Comparison of ENCODE assay signal across 8 cellular contexts in genomic region chr7:112449902-112450806, GRCh38. TPM values are rescaled to one million over a fixed set of nuclear protein-coding genes. Genes with fewer than 3 reads are reported as not detected.
DNase-seq lines count a peak whose midpoint lies in the region; ATAC-seq and TF ChIP-seq lines count a peak whose summit lies in the region.

IFRD1 (plus strand) TSS chr7:112450460; CDS start chr7:112450689, 229 bp downstream.

- peaks cover 28% of the 10 kb centered on the region for H3K4me1 Mint-ChIP-seq in activated T-helper 17 cell treated with anti-CD3 and anti-CD28 coated beads, Interleukin-2, amount 50 U/mL, for 72 hours
- peaks cover 24 to 54% (median 45%) of the 10 kb centered on the region in 7 donors for H3K4me1 Mint-ChIP-seq in naive thymus-derived CD4-positive, alpha-beta T cell
- H3K4me1 Mint-ChIP-seq in stimulated activated naive B cell treated with anti-CD40 and anti-IgM and Interleukin-4, amounts not matched to agents 10 μg/mL and 1 μg/mL and 100 μg/mL, for 72 hours = peaks cover 18 to 28% of the 10 kb centered on the region in 2 donors

- H3K27ac Mint-ChIP-seq in activated T-helper 17 cell treated with anti-CD3 and anti-CD28 coated beads, Interleukin-2, amount 50 U/mL, for 72 hours = peak within 1 kb of the TSS; percentile 98
- H3K27ac Mint-ChIP-seq in naive thymus-derived CD4-positive, alpha-beta T cell = peak within 1 kb of the TSS; percentile 89 to 99 (median 99)
- H3K27ac Mint-ChIP-seq in stimulated activated naive B cell treated with anti-CD40 and anti-IgM and Interleukin-4, amounts not matched to agents 10 μg/mL and 1 μg/mL and 100 μg/mL, for 72 hours = peak within 1 kb of the TSS; percentile 100

- ATAC-seq in activated T-helper 17 cell treated with anti-CD3 and anti-CD28 coated beads, Interleukin-2, amount 50 U/mL, for 72 hours (replicated peaks) = peak; percentile 79
- peak; percentile 92 for ATAC-seq in naive thymus-derived CD4-positive, alpha-beta T cell
- peak; percentile 78 to 81 for ATAC-seq in stimulated activated naive B cell treated with anti-CD40 and anti-IgM and Interleukin-4, amounts not matched to agents 10 μg/mL and 1 μg/mL and 100 μg/mL, for 72 hours (replicated peaks)

- no peaks in the 10 kb centered on the region for H3K9me3 ChIP-seq in naive thymus-derived CD4-positive, alpha-beta T cell (ENCODE audit: control insufficient read depth in 2 of 3, low read length in 3 of 3)

- no peaks in the 10 kb centered on the region for H3K9me3 Mint-ChIP-seq in activated T-helper 17 cell treated with anti-CD3 and anti-CD28 coated beads, Interleukin-2, amount 50 U/mL, for 72 hours
- peaks cover 0 to 7% (median 0%) of the 10 kb centered on the region in 11 donors for H3K9me3 Mint-ChIP-seq in naive thymus-derived CD4-positive, alpha-beta T cell
- no peaks in the 10 kb centered on the region for H3K9me3 Mint-ChIP-seq in stimulated activated naive B cell treated with anti-CD40 and anti-IgM and Interleukin-4, amounts not matched to agents 10 μg/mL and 1 μg/mL and 100 μg/mL, for 72 hours

- peaks cover 10 to 14% of the 10 kb centered on the region in 2 donors for H3K4me1 ChIP-seq in naive thymus-derived CD4-positive, alpha-beta T cell (ENCODE audit: control insufficient read depth in 2 of 2, insufficient read depth in 2 of 2, low read length in 2 of 2)

- CTCF ChIA-PET in RWPE1 (lab: Yijun Ruan, JAX) = interaction anchor here (0.5 to 1.0 kb wide), 5 partner anchors 11 to 954 kb away, joined by 3 to 4 read pairs (median 3); partner anchors contain the start of gene LSMEM1
- CTCF ChIA-PET in naive thymus-derived CD4-positive, alpha-beta T cell (lab: Charles Lee) = interaction anchor here (0.5 to 0.8 kb wide), 2 partner anchors 29 to 244 kb away, joined by 3 read pairs; no protein-coding TSS in a partner anchor

- no peaks in the 10 kb centered on the region for H3K27me3 Mint-ChIP-seq in activated T-helper 17 cell treated with anti-CD3 and anti-CD28 coated beads, Interleukin-2, amount 50 U/mL, for 72 hours
- no peaks in the 10 kb centered on the region for H3K27me3 Mint-ChIP-seq in naive thymus-derived CD4-positive, alpha-beta T cell
- no peaks in the 10 kb centered on the region for H3K27me3 Mint-ChIP-seq in stimulated activated naive B cell treated with anti-CD40 and anti-IgM and Interleukin-4, amounts not matched to agents 10 μg/mL and 1 μg/mL and 100 μg/mL, for 72 hours

- POLR2A ChIA-PET in RWPE1 (lab: Yijun Ruan, JAX; ENCODE audit: low non-redundant PET) = interaction anchor here (0.6 to 1.2 kb wide), 2 partner anchors 9 to 32 kb away, joined by 3 to 5 read pairs; no protein-coding TSS in a partner anchor
- POLR2A ChIA-PET in naive thymus-derived CD4-positive, alpha-beta T cell (lab: Charles Lee) = interaction anchor here (0.6 to 2.5 kb wide), 18 partner anchors 9 to 1368 kb away, joined by 3 to 19 read pairs (median 4); partner anchors contain the start of genes DOCK4, SMIM30, TMEM168 and ZNF277

- peak within 1 kb of the TSS; percentile 96 for H3K4me3 Mint-ChIP-seq in activated T-helper 17 cell treated with anti-CD3 and anti-CD28 coated beads, Interleukin-2, amount 50 U/mL, for 72 hours
- H3K4me3 Mint-ChIP-seq in naive thymus-derived CD4-positive, alpha-beta T cell = peak within 1 kb of the TSS; percentile 96 to 100 (median 98)
- peak within 1 kb of the TSS; percentile 96 to 97 for H3K4me3 Mint-ChIP-seq in stimulated activated naive B cell treated with anti-CD40 and anti-IgM and Interleukin-4, amounts not matched to agents 10 μg/mL and 1 μg/mL and 100 μg/mL, for 72 hours

- H3K27ac ChIP-seq in RWPE1 = peak within 1 kb of the TSS; percentile 90
- H3K27ac ChIP-seq in naive thymus-derived CD4-positive, alpha-beta T cell (ENCODE audit: low read depth, low read length) = peak within 1 kb of the TSS; percentile 96

- intact Hi-C loops in naive thymus-derived CD4-positive, alpha-beta T cell (cut with micrococcal nuclease) = loop anchor here (1.0 to 10.0 kb wide), 10 partner anchors 28 to 1365 kb away; partner anchors contain the start of genes DOCK4 (in 2 of the 2), IMMP2L (in 2 of the 2), SMIM30 (in 2 of the 2) and TMEM168 (in 2 of the 2)

- peaks cover 50% of the 10 kb centered on the region for H3K36me3 Mint-ChIP-seq in activated T-helper 17 cell treated with anti-CD3 and anti-CD28 coated beads, Interleukin-2, amount 50 U/mL, for 72 hours (ENCODE audit: low read depth)
- H3K36me3 Mint-ChIP-seq in naive thymus-derived CD4-positive, alpha-beta T cell = peaks cover 0 to 1% (median 0%) of the 10 kb centered on the region in 5 donors
- H3K36me3 Mint-ChIP-seq in stimulated activated naive B cell treated with anti-CD40 and anti-IgM and Interleukin-4, amounts not matched to agents 10 μg/mL and 1 μg/mL and 100 μg/mL, for 72 hours = peaks cover 8 to 9% of the 10 kb centered on the region in 2 donors

- DNase-seq in Daoy (ENCODE audit: low read depth) (peak; percentile 100), GOT3 (lab: John Stamatoyannopoulos, UW) (peak; percentile 91), LNCaP clone FGC (ENCODE audit: low read depth) (peak; percentile 97), RWPE1 (ENCODE audit: low spot score) (peak; percentile 98), fibroblast of gingiva (ENCODE audit: low read depth) (peak; percentile 98)
- DNase-seq in naive thymus-derived CD4-positive, alpha-beta T cell = peak; percentile 96 to 100 (median 98)
- DNase-seq in stimulated activated naive B cell treated with anti-CD40 and anti-IgM and Interleukin-4, amounts not matched to agents 10 μg/mL and 1 μg/mL and 100 μg/mL, for 72 hours = peak; percentile 96

- peaks cover 0 to 9% (median 0%) of the 10 kb centered on the region in 3 experiments for H3K36me3 ChIP-seq in naive thymus-derived CD4-positive, alpha-beta T cell (ENCODE audit: control insufficient read depth in 2 of 3, insufficient read depth in 3 of 3, low read length in 3 of 3)

- H3K27me3 ChIP-seq in naive thymus-derived CD4-positive, alpha-beta T cell (ENCODE audit: control insufficient read depth in 2 of 2, insufficient read depth in 2 of 2, low read length in 2 of 2) = no peaks in the 10 kb centered on the region

- peak within 1 kb of the TSS; percentile 97 for H3K4me3 ChIP-seq in LNCaP clone FGC (ENCODE audit: low read depth, low read length)
- peak within 1 kb of the TSS; percentile 99 for H3K4me3 ChIP-seq in naive thymus-derived CD4-positive, alpha-beta T cell (ENCODE audit: low read length)

- TF ChIP-seq CTCF in LNCaP clone FGC (IDR thresholded peaks at IDR 0.05; ENCODE audit: control insufficient read depth, extremely low read depth, insufficient read depth) (no peak), RWPE1 (conservative IDR thresholded peaks at IDR 0.05; ENCODE audit: low read depth) (no peak)

RNA-seq across cellular contexts. Expression of gene IFRD1, which starts in this region (rescaled TPM):
- 200 and 238 TPM in 2 replicates for total RNA-seq in Daoy (2014; rRNA removed; shearing (Covaris generic))
- total RNA-seq in activated T-helper 17 cell treated with anti-CD3 and anti-CD28 coated beads, Interleukin-2, amount 50 U/mL, for 72 hours = 10 to 100 TPM; 38.6 to 57.2 TPM
- 100 to 1,000 TPM in 2 of 5 experiments, 10 to 100 TPM in 3; 32.2 to 250 (median 63.2) TPM for total RNA-seq in naive thymus-derived CD4-positive, alpha-beta T cell
- 10 to 100 TPM; 25.2 to 36.2 TPM for polyA plus RNA-seq in naive thymus-derived CD4-positive, alpha-beta T cell

Comparison
In these comparisons a context has a peak if more than half of its experiments do, and no peak if none do; other contexts are left out.
1. Peak in every context shown above with its lines: DNase-seq, ATAC-seq, H3K4me3 ChIP-seq and H3K27ac ChIP-seq.